In genomic region chr6:30116724-30117123, GRCh38 we compare ENCODE assay signal across 37 cellular contexts. TPM values are rescaled to one million over a fixed set of nuclear protein-coding genes. Genes with fewer than 3 reads are reported as not detected.
DNase-seq lines count a peak whose midpoint lies in the region; ATAC-seq, FAIRE-seq and TF ChIP-seq lines count a peak whose summit lies in the region.
"Had no signal": no experiment of that assay in that cellular context is flagged by ENCODE, and none has a peak within 500 bp of the region (broad histone marks: within the 10 kb centered on the region; RNA-seq: fewer than 3 reads in every experiment).

No MANE protein-coding gene starts in this region.

- DNase-seq in GM12864 (ENCODE audit: low read depth) (no peak), memory B cell (ENCODE audit: low spot score in 2 of 2) (no peak), SW 1271 (lab: John Stamatoyannopoulos, UW) (no peak), Peyer's patch (no peak)
- no peak for DNase-seq in activated CD4-positive, CD25-positive, alpha-beta regulatory T cell (lab: John Stamatoyannopoulos, UW)
- DNase-seq: ACHN; activated CD4-positive, alpha-beta T cell treated with anti-CD3 and anti-CD28 coated beads for 1 hour; activated naive CD8-positive, alpha-beta T cell treated with anti-CD3 and anti-CD28 coated beads for 36 hours; activated T-cell treated with anti-CD3 and anti-CD28 coated beads for 4 hours; C1 segment of cervical spinal cord; Calu3; caudate nucleus; dermis blood vessel endothelial cell; DMS79 treated with DMSO at 0.1 percent for 48 hours; GF-D8; naive B cell; NCI-H1417 treated with DMSO at 0.1 percent for 48 hours; NCI-H2081 treated with DMSO at 0.1 percent for 48 hours; NCI-H226; NCI-H69; SJCRH30 had no signal

- H3K4me1 ChIP-seq in Peyer's patch: peaks cover 0 to 4% (median 0%) of the 10 kb centered on the region in 4 donors
- H3K4me1 ChIP-seq: SJCRH30, vagina had no signal

- H3K27ac ChIP-seq in Peyer's patch: no peak overlapping the region
- H3K27ac ChIP-seq: SJCRH30, thoracic aorta, vagina had no signal

- peaks cover 10% of the 10 kb centered on the region for H3K4me1 Mint-ChIP-seq in memory B cell

- H3K36me3 Mint-ChIP-seq in memory B cell: no peaks in the 10 kb centered on the region
- H3K36me3 Mint-ChIP-seq: activated naive CD8-positive, alpha-beta T cell treated with anti-CD3 and anti-CD28 coated beads for 36 hours; naive B cell had no signal

- no peak overlapping the region for H3K4me3 Mint-ChIP-seq in memory B cell
- H3K4me3 Mint-ChIP-seq: activated naive CD8-positive, alpha-beta T cell treated with anti-CD3 and anti-CD28 coated beads for 36 hours; naive B cell; stimulated activated naive CD8-positive, alpha-beta T cell treated with anti-CD3 and anti-CD28 coated beads, Interleukin-15, Interleukin-2, amounts not matched to agents 100 ng/mL and 50 ng/mL, for 24 hours had no signal

- H3K9me3 ChIP-seq in Peyer's patch: no peaks in the 10 kb centered on the region
- H3K9me3 ChIP-seq: SJCRH30, thoracic aorta, vagina had no signal

- H3K27me3 ChIP-seq in Peyer's patch: no peaks in the 10 kb centered on the region
- H3K27me3 ChIP-seq: vagina had no signal

- ATAC-seq in SK-N-SH treated with all-trans-retinoic acid at 6 μM for 48 hours (peak; percentile 57; the same call in 2 of the 3 replicates), memory B cell (ENCODE audit: low read depth) (peak; percentile 31), HG03469 (IDR thresholded peaks at IDR 0.05; ENCODE audit: unreplicated experiment) (no peak)
- ATAC-seq: left lobe of liver had no signal

- no peak for TF ChIP-seq POLR2A in Peyer's patch (IDR thresholded peaks at IDR 0.05)

- H3K9me3 Mint-ChIP-seq in memory B cell: no peaks in the 10 kb centered on the region
- H3K9me3 Mint-ChIP-seq: activated naive CD8-positive, alpha-beta T cell treated with anti-CD3 and anti-CD28 coated beads for 36 hours; naive B cell; stimulated activated naive CD8-positive, alpha-beta T cell treated with anti-CD3 and anti-CD28 coated beads, Interleukin-15, Interleukin-2, amounts not matched to agents 100 ng/mL and 50 ng/mL, for 24 hours had no signal

- peaks cover 8% of the 10 kb centered on the region for H3K27me3 Mint-ChIP-seq in memory B cell

- peak; percentile 30 for FAIRE-seq in A204.1 (lab: Jason Lieb, UNC)
- FAIRE-seq: astrocyte, GM18507, TTC549 had no signal

- no peaks in the 10 kb centered on the region for H3K36me3 ChIP-seq in Peyer's patch
- H3K36me3 ChIP-seq: SJCRH30, thoracic aorta, vagina had no signal

- TF ChIP-seq CTCF in GM12864 (IDR thresholded peaks at IDR 0.05; ENCODE audit: low read depth, low read length, missing control alignments) (peak; percentile 16), Peyer's patch (IDR thresholded peaks at IDR 0.05) (no peak)

- H3K4me3 ChIP-seq in GM12864 (ENCODE audit: low read depth, low read length) (no peak overlapping the region), Peyer's patch (no peak overlapping the region)
- H3K4me3 ChIP-seq: SJCRH30, thoracic aorta, vagina had no signal

- H3K27ac Mint-ChIP-seq in memory B cell: no peak overlapping the region
- H3K27ac Mint-ChIP-seq: activated naive CD8-positive, alpha-beta T cell treated with anti-CD3 and anti-CD28 coated beads for 36 hours; naive B cell; stimulated activated naive CD8-positive, alpha-beta T cell treated with anti-CD3 and anti-CD28 coated beads, Interleukin-15, Interleukin-2, amounts not matched to agents 100 ng/mL and 50 ng/mL, for 24 hours had no signal

TF ChIP-seq in SK-N-SH treated with all-trans-retinoic acid at 6 μM for 48 hours, 23 proteins besides CTCF, POLR2A, EP300 and RAD21:
- no peak for TF ChIP-seq TOX (CRISPR knock-in tag; IDR thresholded peaks at IDR 0.05; ENCODE audit: borderline replicate concordance)
- no peak for TF ChIP-seq ZFP30 (CRISPR knock-in tag; IDR thresholded peaks at IDR 0.05)
- TF ChIP-seq CSRNP3 (CRISPR knock-in tag; IDR thresholded peaks at IDR 0.05): no peak
- TF ChIP-seq ESRRG (CRISPR knock-in tag; IDR thresholded peaks at IDR 0.05): no peak
- no peak for TF ChIP-seq ZNF8 (CRISPR knock-in tag; IDR thresholded peaks at IDR 0.05)
- no peak for TF ChIP-seq TSHZ2 (CRISPR knock-in tag; IDR thresholded peaks at IDR 0.05)
- TF ChIP-seq PATZ1 (CRISPR knock-in tag; IDR thresholded peaks at IDR 0.05; ENCODE audit: borderline replicate concordance): no peak
- TF ChIP-seq OSR1 (CRISPR knock-in tag; IDR thresholded peaks at IDR 0.05): no peak
- no peak for TF ChIP-seq ISL1 (CRISPR knock-in tag; IDR thresholded peaks at IDR 0.05)
- TF ChIP-seq ZFP3 (CRISPR knock-in tag; IDR thresholded peaks at IDR 0.05): no peak
- TF ChIP-seq POU6F1 (CRISPR knock-in tag; IDR thresholded peaks at IDR 0.05; ENCODE audit: borderline replicate concordance, low read depth): no peak

RNA-seq across cellular contexts. Expression of gene TRIM31, which starts 3.8 kb away (rescaled TPM):
- 10 to 100 TPM in 3 of 4 donors, 1 to 10 TPM in 1; 9.9 to 56.9 (median 42.0) TPM for total RNA-seq in Peyer's patch
- total RNA-seq: activated naive CD8-positive, alpha-beta T cell treated with anti-CD3 and anti-CD28 coated beads for 36 hours; astrocyte; dermis blood vessel endothelial cell; fibroblast of lung; left lobe of liver; osteocyte; renal cortical epithelial cell; RPMI7951; SJCRH30; skeletal muscle tissue; T-helper 1 cell treated with Interleukin-12 subunit alpha and Interleukin-12 subunit beta and Interleukin-4 antibody, amounts not matched to agents 30 ng/mL and 1 ng/mL, for 36 hours; vagina had no signal

RNA-seq across cellular contexts. Expression of gene TRIM40, which starts 19.2 kb away (rescaled TPM):
- 10 to 100 TPM in 3 of 4 donors, not detected in 1; 10.9 to 13.7 (median 12.7) TPM for total RNA-seq in Peyer's patch
- total RNA-seq: activated naive CD8-positive, alpha-beta T cell treated with anti-CD3 and anti-CD28 coated beads for 36 hours; astrocyte; Calu3; dermis blood vessel endothelial cell; fibroblast of lung; left lobe of liver; osteocyte; renal cortical epithelial cell; RPMI7951; SJCRH30; skeletal muscle tissue; T-helper 1 cell treated with Interleukin-12 subunit alpha and Interleukin-12 subunit beta and Interleukin-4 antibody, amounts not matched to agents 30 ng/mL and 1 ng/mL, for 36 hours; thoracic aorta; vagina had no signal

RNA-seq across cellular contexts. Expression of gene RNF39, which starts 41.2 kb away (rescaled TPM):
- total RNA-seq in Peyer's patch: under 1 TPM in 1 of 4 donors, not detected in 3; 0.80 TPM
- total RNA-seq: activated naive CD8-positive, alpha-beta T cell treated with anti-CD3 and anti-CD28 coated beads for 36 hours; astrocyte; dermis blood vessel endothelial cell; fibroblast of lung; osteocyte; RPMI7951; SJCRH30; skeletal muscle tissue; T-helper 1 cell treated with Interleukin-12 subunit alpha and Interleukin-12 subunit beta and Interleukin-4 antibody, amounts not matched to agents 30 ng/mL and 1 ng/mL, for 36 hours; thoracic aorta had no signal

RNA-seq across cellular contexts. Expression of gene TRIM10, which starts 44.3 kb away (rescaled TPM):
- 1 to 10 TPM; 2.5 to 7.4 (median 6.3) TPM for total RNA-seq in Peyer's patch
- total RNA-seq: activated naive CD8-positive, alpha-beta T cell treated with anti-CD3 and anti-CD28 coated beads for 36 hours; astrocyte; dermis blood vessel endothelial cell; fibroblast of lung; osteocyte; renal cortical epithelial cell; RPMI7951; SJCRH30; thoracic aorta; vagina had no signal

RNA-seq across cellular contexts. Expression of gene TRIM15, which starts 46.6 kb away (rescaled TPM):
- total RNA-seq in Peyer's patch: 100 to 1,000 TPM in 1 of 4 donors, 10 to 100 TPM in 3; 19.8 to 110 (median 81.0) TPM
- total RNA-seq: astrocyte, dermis blood vessel endothelial cell, fibroblast of lung, osteocyte, renal cortical epithelial cell, RPMI7951, skeletal muscle tissue, thoracic aorta, vagina had no signal
